ENCODE assay signal across 7 cellular contexts in the genomic region with DNA sequence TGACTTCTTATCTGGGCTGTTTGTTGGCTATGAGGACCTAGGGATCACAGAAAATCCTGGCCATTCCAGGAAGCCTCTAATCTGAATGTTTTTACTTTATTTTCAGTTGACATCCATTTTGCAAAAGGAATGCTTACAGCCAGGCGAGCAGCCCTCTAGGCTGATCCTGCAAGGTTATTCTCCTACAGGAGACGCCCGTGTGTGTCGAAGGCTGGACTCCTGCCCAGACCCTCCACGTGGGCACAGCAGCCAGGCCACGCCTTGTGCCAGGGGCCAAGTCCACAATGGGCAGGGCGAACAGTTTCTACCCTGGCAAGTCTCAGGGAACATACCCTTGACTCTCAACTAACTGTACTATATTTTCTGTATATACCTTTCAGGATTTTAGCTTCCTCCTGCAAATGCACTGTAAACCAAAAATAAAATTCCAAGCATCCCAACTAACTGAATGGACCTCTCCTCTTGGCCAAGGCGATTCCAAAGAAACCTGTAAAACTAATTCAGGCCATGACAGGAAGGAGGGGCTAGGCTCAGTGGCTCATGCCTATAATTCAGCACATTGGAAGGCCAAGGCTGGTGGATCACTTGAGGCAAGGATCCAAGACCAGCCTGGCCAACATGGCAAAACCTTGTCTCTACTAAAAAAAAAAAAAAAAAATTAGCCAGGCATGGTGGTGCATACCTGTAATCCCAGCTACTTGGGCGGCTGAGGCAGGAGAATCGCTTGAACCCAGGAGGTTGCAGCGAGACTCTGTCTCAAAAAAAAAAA. TPM values are rescaled to one million over a fixed set of nuclear protein-coding genes. Genes with fewer than 3 reads are reported as not detected.
A peak's percentile ranks its signal among the peaks of the same experiment; 100 is the strongest.
DNase-seq lines count a peak whose midpoint lies in the region; TF ChIP-seq lines count a peak whose summit lies in the region.

No MANE protein-coding gene starts in this region.

- H3K27ac Mint-ChIP-seq in progenitor cell of endocrine pancreas: no peak overlapping the region

- no peaks in the 10 kb centered on the region for H4K20me1 ChIP-seq in hepatocyte (ENCODE audit: insufficient read depth, poor library complexity, severe bottlenecking)

- H3K4me1 ChIP-seq in hepatocyte (ENCODE audit: insufficient read depth): peaks cover 33% of the 10 kb centered on the region

- peak overlapping the region; percentile 99 for H3K27ac ChIP-seq in VCaP
- peak overlapping the region; percentile 88 for H3K27ac ChIP-seq in hepatocyte
- H3K27ac ChIP-seq in substantia nigra (ENCODE audit: low read depth, low read length, poor library complexity, severe bottlenecking): no peak overlapping the region

- H3K27me3 Mint-ChIP-seq in progenitor cell of endocrine pancreas: peaks cover 3% of the 10 kb centered on the region

- DNase-seq in MG63 (peak; percentile 86), hepatocyte (ENCODE audit: low spot score) (peak; percentile 58), substantia nigra (lab: John Stamatoyannopoulos, UW) (peak in 31 of 49 donors; percentile 4 to 72 (median 39)), NCI-H1048 (lab: John Stamatoyannopoulos, UW) (no peak), progenitor cell of endocrine pancreas (ENCODE audit: low spot score, unreplicated experiment) (no peak)
- DNase-seq in activated T-cell treated with anti-CD3 and anti-CD28 coated beads, Interleukin-2, amount 50 U/mL, for 48 hours: no peak

- H3K79me2 ChIP-seq in hepatocyte: peaks cover 52% of the 10 kb centered on the region

- 75% methylated on average over 11 of the region's 11 CpGs for WGBS in hepatocyte (ENCODE audit: low lambda C conversion rate, missing lambda C conversion rate)

- H3K4me3 Mint-ChIP-seq in progenitor cell of endocrine pancreas (ENCODE audit: low read depth): no peak overlapping the region

- H3K36me3 Mint-ChIP-seq in progenitor cell of endocrine pancreas (ENCODE audit: insufficient read depth): peaks cover 5% of the 10 kb centered on the region

- H3K36me3 ChIP-seq in MG63 (peaks cover 5% of the 10 kb centered on the region), hepatocyte (replicated peaks; ENCODE audit: insufficient read depth, low read depth) (no peaks in the 10 kb centered on the region)

- H3K9me2 ChIP-seq in hepatocyte (replicated peaks; ENCODE audit: insufficient read depth): no peaks in the 10 kb centered on the region

- H3K4me2 ChIP-seq in hepatocyte: peak overlapping the region; percentile 64

- H3K4me3 ChIP-seq in MG63 (no peak overlapping the region), hepatocyte (no peak overlapping the region)

- H2AFZ ChIP-seq in hepatocyte: no peak overlapping the region

- TF ChIP-seq CTCF in VCaP (conservative IDR thresholded peaks at IDR 0.05) (no peak), hepatocyte (IDR thresholded peaks at IDR 0.05; ENCODE audit: poor library complexity) (no peak), progenitor cell of endocrine pancreas (IDR thresholded peaks at IDR 0.05; ENCODE audit: unreplicated experiment) (no peak)

- peaks cover 8% of the 10 kb centered on the region for H3K9me3 Mint-ChIP-seq in progenitor cell of endocrine pancreas (ENCODE audit: low read depth)

- no peaks in the 10 kb centered on the region; the same call in 1 of the 2 replicates for H3K9me3 ChIP-seq in MG63
- H3K9me3 ChIP-seq in hepatocyte (ENCODE audit: low read depth): no peaks in the 10 kb centered on the region

- peaks cover 21% of the 10 kb centered on the region for H3K4me1 Mint-ChIP-seq in progenitor cell of endocrine pancreas (ENCODE audit: low read depth)

- H3K27me3 ChIP-seq in MG63: no peaks in the 10 kb centered on the region
- no peaks in the 10 kb centered on the region for H3K27me3 ChIP-seq in hepatocyte

RNA-seq across cellular contexts. Expression of a gene that starts 5.7 kb away (rescaled TPM):
- total RNA-seq in MG63 (2014; rRNA removed; shearing (Covaris generic); ENCODE audit: low replicate concordance): 23.3 and 29.1 TPM in 2 replicates
- total RNA-seq in hepatocyte (15.5 and 20.8 TPM in 2 replicates), progenitor cell of endocrine pancreas (10.0 and 13.6 TPM in 2 replicates)
- polyA plus RNA-seq in hepatocyte: 16.7 and 24.1 TPM in 2 replicates

RNA-seq across cellular contexts. Expression of a gene that starts 51.5 kb away (rescaled TPM):
- 67.5 and 72.8 TPM in 2 replicates for total RNA-seq in MG63 (2014; rRNA removed; shearing (Covaris generic); ENCODE audit: low replicate concordance)
- total RNA-seq in hepatocyte: 91.1 and 105 TPM in 2 replicates
- polyA plus RNA-seq in hepatocyte: 70.9 and 89.6 TPM in 2 replicates
- 230 and 239 TPM in 2 replicates for total RNA-seq in progenitor cell of endocrine pancreas

RNA-seq across cellular contexts. Expression of a gene that starts 51.9 kb away (rescaled TPM):
- 976 and 1,634 TPM in 2 replicates for total RNA-seq in MG63 (2014; rRNA removed; shearing (Covaris generic); ENCODE audit: low replicate concordance)
- total RNA-seq in hepatocyte (282 and 288 TPM in 2 replicates), progenitor cell of endocrine pancreas (223 and 241 TPM in 2 replicates)
- polyA plus RNA-seq in hepatocyte: 182 and 203 TPM in 2 replicates

RNA-seq across cellular contexts. Expression of a gene that starts 52.3 kb away (rescaled TPM):
- total RNA-seq in MG63 (2014; rRNA removed; shearing (Covaris generic); ENCODE audit: low replicate concordance): 29.8 and 44.9 TPM in 2 replicates
- 32.3 and 33.8 TPM in 2 replicates for total RNA-seq in hepatocyte
- 10.3 and 12.3 TPM in 2 replicates for polyA plus RNA-seq in hepatocyte
- 28.3 and 30.3 TPM in 2 replicates for total RNA-seq in progenitor cell of endocrine pancreas

Comparison
In these comparisons a context has a peak if more than half of its experiments do, and no peak if none do; other contexts are left out.
1. DNase-seq: peak in MG63 (single experiment), hepatocyte (single experiment) and substantia nigra (31 of 49); none in NCI-H1048 (single experiment), progenitor cell of endocrine pancreas (single experiment) and activated T-cell treated with anti-CD3 and anti-CD28 coated beads, Interleukin-2, amount 50 U/mL, for 48 hours (0 of 2).